15 cellular contexts compared by ENCODE assay signal in genomic region chr10:1374901-1375804, GRCh38.
"Had no signal": no experiment of that assay in that cellular context is flagged by ENCODE, and none has a peak within 500 bp of the region (broad histone marks: within the 10 kb centered on the region; RNA-seq: fewer than 3 reads in every experiment).

No MANE protein-coding gene starts in this region.

- ATAC-seq: effector memory CD8-positive, alpha-beta T cell had no signal

- DNase-seq: activated CD4-positive, alpha-beta T cell treated with anti-CD3 and anti-CD28 coated beads, Interleukin-2, amount 50 U/mL, for 4 hours; activated CD4-positive, CD25-positive, alpha-beta regulatory T cell treated with anti-CD3 and anti-CD28 coated beads, Interleukin-2, amount 50 U/mL, for 72 hours; activated naive CD4-positive, alpha-beta T cell treated with anti-CD3 and anti-CD28 coated beads, Interleukin-2, amount 10 ng/mL, durations not matched to agents 7 days and 5 days; effector memory CD8-positive, alpha-beta T cell; hypothalamus; immature natural killer cell; natural killer cell; nucleus accumbens; stimulated activated CD4-positive, alpha-beta T cell treated with anti-CD3 and anti-CD28 coated beads, Interleukin-12 subunit alpha, Interleukin-12 subunit beta, amount 100 ng/mL, for 4 hours; stimulated activated naive CD4-positive, alpha-beta T cell treated with Interleukin-2 at 50 U/mL for 16 hours; T-helper 9 cell; upper lobe of left lung had no signal

- H3K9me3 ChIP-seq: upper lobe of left lung had no signal

- H3K27ac Mint-ChIP-seq: activated naive CD4-positive, alpha-beta T cell treated with anti-CD3 and anti-CD28 coated beads, Interleukin-2, amount 10 ng/mL, durations not matched to agents 7 days and 5 days; activated T-helper 2 cell treated with anti-CD3 and anti-CD28 coated beads, Interferon-gamma antibody, Interleukin-2, Interleukin-4, amounts not matched to agents 10 μg/mL and 5 μg/mL and 100 μg/mL, durations not matched to agents 14 hours and 24 hours and 36 hours; dendritic cell treated with granulocyte-macrophage colony-stimulating factor and Interleukin-4, amounts not matched to agents 40 ng/mL and 50 ng/mL, for 4 days; effector memory CD8-positive, alpha-beta T cell; immature natural killer cell; natural killer cell had no signal

- H3K36me3 ChIP-seq: upper lobe of left lung had no signal

- H3K4me3 ChIP-seq: lung, upper lobe of left lung had no signal

- H3K36me3 Mint-ChIP-seq: activated naive CD4-positive, alpha-beta T cell treated with anti-CD3 and anti-CD28 coated beads, Interleukin-2, amount 10 ng/mL, durations not matched to agents 7 days and 5 days; immature natural killer cell; natural killer cell had no signal

- H3K4me1 Mint-ChIP-seq: activated naive CD4-positive, alpha-beta T cell treated with anti-CD3 and anti-CD28 coated beads, Interleukin-2, amount 10 ng/mL, durations not matched to agents 7 days and 5 days; immature natural killer cell; natural killer cell had no signal

- H3K9me3 Mint-ChIP-seq: natural killer cell had no signal

- H3K4me3 Mint-ChIP-seq: activated naive CD4-positive, alpha-beta T cell treated with anti-CD3 and anti-CD28 coated beads, Interleukin-2, amount 10 ng/mL, durations not matched to agents 7 days and 5 days; dendritic cell treated with granulocyte-macrophage colony-stimulating factor and Interleukin-4, amounts not matched to agents 40 ng/mL and 50 ng/mL, for 4 days; effector memory CD8-positive, alpha-beta T cell; immature natural killer cell; natural killer cell had no signal

- H3K27me3 ChIP-seq: upper lobe of left lung had no signal

- H3K4me1 ChIP-seq: upper lobe of left lung had no signal

- H3K27ac ChIP-seq: upper lobe of left lung had no signal
